Comparison of ENCODE assay signal across 8 cellular contexts in the genomic region with DNA sequence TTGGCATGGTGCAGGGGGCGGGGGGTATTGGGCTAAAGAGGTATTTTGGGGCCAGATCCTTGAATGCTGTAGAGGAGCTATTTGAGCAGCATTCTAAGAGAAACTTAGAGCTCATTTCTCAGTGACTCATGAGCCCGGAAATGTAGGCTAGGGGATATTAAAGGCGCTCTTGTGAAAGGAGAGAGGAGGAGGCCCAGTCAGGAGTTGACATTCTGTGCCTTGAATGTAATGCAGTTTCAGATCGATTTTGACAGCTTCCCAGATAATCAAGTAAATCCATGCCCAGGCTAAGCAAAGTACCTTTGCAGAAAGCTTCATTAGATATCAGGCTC. TPM values are rescaled to one million over a fixed set of nuclear protein-coding genes. Genes with fewer than 3 reads are reported as not detected.
A peak's percentile ranks its signal among the peaks of the same experiment; 100 is the strongest.
DNase-seq lines count a peak whose midpoint lies in the region; ATAC-seq, FAIRE-seq and TF ChIP-seq lines count a peak whose summit lies in the region.

No MANE protein-coding gene starts in this region.

- H4K20me1 ChIP-seq in GM23248 (ENCODE audit: insufficient read depth): peaks cover 13% of the 10 kb centered on the region

- H3K36me3 Mint-ChIP-seq in CD4-positive, alpha-beta memory T cell: peaks cover 0 to 15% of the 10 kb centered on the region in 2 donors

- H3K27ac ChIP-seq in CD4-positive, alpha-beta memory T cell (ENCODE audit: low read depth, low read length): peak overlapping the region; percentile 80
- H3K27ac ChIP-seq in GM23248: peak overlapping the region; percentile 86
- peak overlapping the region; percentile 91 for H3K27ac ChIP-seq in RWPE2 (ENCODE audit: poor library complexity, severe bottlenecking)
- peak overlapping the region; percentile 79 for H3K27ac ChIP-seq in brain microvascular endothelial cell
- peak overlapping the region; percentile 85 to 90 for H3K27ac ChIP-seq in kidney (ENCODE audit: low read depth in 2 of 2, low read length in 2 of 2)

- POLR2A ChIA-PET in CD4-positive, alpha-beta memory T cell (lab: Charles Lee; ENCODE audit: partially characterized antibody): interaction anchor here (0.6 to 5.2 kb wide), 36 partner anchors 10 to 793 kb away, joined by 3 to 89 read pairs (median 6); a partner anchor contains a TSS

- CTCF ChIA-PET in CD4-positive, alpha-beta memory T cell (lab: Charles Lee; ENCODE audit: partially characterized antibody): interaction anchor here (0.6 to 3.6 kb wide), 35 partner anchors 9 to 555 kb away, joined by 3 to 70 read pairs (median 4); no protein-coding TSS in a partner anchor

- in situ Hi-C loops in GM23248 (cut with MboI): loop anchor here (10.0 kb wide), 1 partner anchor 91 kb away; no protein-coding TSS in a partner anchor
- in situ Hi-C loops in brain microvascular endothelial cell (cut with HindIII; ENCODE audit: low pct_ligation_motif_present, low sequenced_read_pairs): no loop called here

- TF ChIP-seq CTCF in RWPE2 (IDR thresholded peaks at IDR 0.05; ENCODE audit: poor library complexity, severe bottlenecking) (no peak), brain microvascular endothelial cell (IDR thresholded peaks at IDR 0.05; ENCODE audit: low read depth, low read length, missing control alignments) (no peak), kidney (IDR thresholded peaks at IDR 0.05; ENCODE audit: borderline replicate concordance, extremely low read depth, insufficient read depth) (no peak)

- peaks cover 62% of the 10 kb centered on the region for H3K79me2 ChIP-seq in GM23248 (ENCODE audit: insufficient read depth)

- no peaks in the 10 kb centered on the region for H3K27me3 Mint-ChIP-seq in CD4-positive, alpha-beta memory T cell

- no peaks in the 10 kb centered on the region for H3K9me2 ChIP-seq in GM23248 (ENCODE audit: insufficient read depth)

- H3K4me1 ChIP-seq in CD4-positive, alpha-beta memory T cell (ENCODE audit: insufficient read depth, low read length): peaks cover 51% of the 10 kb centered on the region
- H3K4me1 ChIP-seq in GM23248 (ENCODE audit: insufficient read depth) (peaks cover 25% of the 10 kb centered on the region), RWPE2 (ENCODE audit: insufficient read depth, poor library complexity, severe bottlenecking) (peaks cover 28% of the 10 kb centered on the region), kidney (ENCODE audit: control insufficient read depth in 1 of 2, insufficient read depth in 1 of 2, low read depth in 1 of 2, low read length in 2 of 2) (peaks cover 18 to 24% of the 10 kb centered on the region in 2 donors)

- peak overlapping the region; percentile 94 for H3K4me2 ChIP-seq in GM23248 (ENCODE audit: unreplicated experiment)

- H3K4me1 Mint-ChIP-seq in CD4-positive, alpha-beta memory T cell: peaks cover 35 to 58% (median 49%) of the 10 kb centered on the region in 4 donors

- H3K4me3 Mint-ChIP-seq in CD4-positive, alpha-beta memory T cell: peak overlapping the region; percentile 95 to 99 (median 96)

- H2AFZ ChIP-seq in GM23248: peak overlapping the region; percentile 54

- 0% methylated on average over 4 of the region's 4 CpGs for WGBS in GM23248 (ENCODE audit: low coverage in 1 of 2, low lambda C conversion rate in 2 of 2, missing lambda C conversion rate in 2 of 2), 2 experiments

- H3K9ac ChIP-seq in GM23248 (peak overlapping the region; percentile 91), kidney (ENCODE audit: low read length in 2 of 2) (peak overlapping the region; percentile 81 to 96)

- H3K27ac Mint-ChIP-seq in CD4-positive, alpha-beta memory T cell: peak overlapping the region; percentile 89 to 99 (median 96)

- H3F3A ChIP-seq in GM23248 (ENCODE audit: insufficient read depth): 0 out of 2 replicates have a peak, but pooled peaks cover 19% of the 10 kb centered on the region

- H3K27me3 ChIP-seq in CD4-positive, alpha-beta memory T cell (ENCODE audit: insufficient read depth, low read length): no peaks in the 10 kb centered on the region
- H3K27me3 ChIP-seq in GM23248 (replicated peaks; ENCODE audit: insufficient read depth) (no peaks in the 10 kb centered on the region), RWPE2 (ENCODE audit: insufficient read depth, poor library complexity, severe bottlenecking) (no peaks in the 10 kb centered on the region), brain microvascular endothelial cell (replicated peaks) (no peaks in the 10 kb centered on the region)

- no peak for FAIRE-seq in kidney (lab: Jason Lieb, UNC)

- ATAC-seq in RWPE2 (ENCODE audit: low read depth) (peak; percentile 77), HG02840 (IDR thresholded peaks at IDR 0.05; ENCODE audit: low FRiP score, unreplicated experiment) (no peak)

- peak overlapping the region; percentile 86 to 94 for H3K4me3 ChIP-seq in CD4-positive, alpha-beta memory T cell (ENCODE audit: low read length in 2 of 2)
- H3K4me3 ChIP-seq in GM23248 (peak overlapping the region; percentile 93), RWPE2 (ENCODE audit: severe bottlenecking) (peak overlapping the region; percentile 98), brain microvascular endothelial cell (ENCODE audit: low read depth, low read length) (peak overlapping the region; percentile 84), kidney (ENCODE audit: low read length in 2 of 2) (peak overlapping the region; percentile 86 to 89)

- intact Hi-C loops in CD4-positive, alpha-beta memory T cell (cut with micrococcal nuclease): loop anchor here (1.0 to 10.0 kb wide), 6 partner anchors 9 to 487 kb away; a partner anchor contains a TSS
- intact Hi-C loops in kidney (cut with DNase I): no loop called here

- H3K9me3 Mint-ChIP-seq in CD4-positive, alpha-beta memory T cell: peaks cover 0 to 3% (median 0%) of the 10 kb centered on the region in 8 donors

- DNase-seq in CD4-positive, alpha-beta memory T cell: peak; percentile 43 to 73 (median 48)
- DNase-seq in GM23248 (peak; percentile 89), RWPE2 (ENCODE audit: low spot score) (no peak), brain microvascular endothelial cell (peak; percentile 66), kidney (no peak), COR-L47 (lab: John Stamatoyannopoulos, UW) (no peak)
- peak; percentile 30 to 46 for DNase-seq in stimulated activated CD4-positive, alpha-beta T cell treated with anti-CD3 and anti-CD28 coated beads, Interleukin-2, amount 100 ng/mL, for 24 hours

- no peaks in the 10 kb centered on the region for H3K36me3 ChIP-seq in CD4-positive, alpha-beta memory T cell (ENCODE audit: insufficient read depth, low read length)
- H3K36me3 ChIP-seq in GM23248 (ENCODE audit: low read depth): no peaks in the 10 kb centered on the region
- peaks cover 29% of the 10 kb centered on the region for H3K36me3 ChIP-seq in RWPE2 (ENCODE audit: low read depth)
- no peaks in the 10 kb centered on the region for H3K36me3 ChIP-seq in brain microvascular endothelial cell (replicated peaks)
- no peaks in the 10 kb centered on the region for H3K36me3 ChIP-seq in kidney (ENCODE audit: control insufficient read depth in 1 of 2, insufficient read depth in 2 of 2, low read length in 2 of 2)

- no peaks in the 10 kb centered on the region for H3K9me3 ChIP-seq in CD4-positive, alpha-beta memory T cell (ENCODE audit: control insufficient read depth in 1 of 2, low read length in 2 of 2)
- no peaks in the 10 kb centered on the region for H3K9me3 ChIP-seq in GM23248 (ENCODE audit: low read depth)
- no peaks in the 10 kb centered on the region for H3K9me3 ChIP-seq in RWPE2 (ENCODE audit: severe bottlenecking)
- H3K9me3 ChIP-seq in kidney (ENCODE audit: control insufficient read depth in 1 of 2, low read length in 2 of 2): no peaks in the 10 kb centered on the region

RNA-seq across cellular contexts. Expression of a gene that starts 1.4 kb away (rescaled TPM):
- 100 to 1,000 TPM; 112 to 115 TPM for total RNA-seq in CD4-positive, alpha-beta memory T cell
- polyA plus RNA-seq in CD4-positive, alpha-beta memory T cell: 10 to 100 TPM; 80.8 to 88.5 TPM
- total RNA-seq in GM23248 (2014; rRNA removed; shearing (Covaris generic)): 49.1 and 52.1 TPM in 2 replicates
- 22.7 and 23.1 TPM in 2 replicates for polyA plus RNA-seq in GM23248 (2016; fragmentation: Nextera tagmentation; extraction: Ambion mirVana)
- 77.6 TPM for total RNA-seq in kidney
- 39.1 TPM for polyA plus RNA-seq in kidney (ENCODE audit: insufficient read depth, low read depth, low replicate concordance)

Comparison
In these comparisons a context has a peak if more than half of its experiments do, and no peak if none do; other contexts are left out.
1. DNase-seq: peak in CD4-positive, alpha-beta memory T cell (5 of 5), GM23248 (single experiment), brain microvascular endothelial cell (single experiment) and stimulated activated CD4-positive, alpha-beta T cell treated with anti-CD3 and anti-CD28 coated beads, Interleukin-2, amount 100 ng/mL, for 24 hours (2 of 2); none in RWPE2 (single experiment), kidney (single experiment) and COR-L47 (single experiment).
2. Peak in every context shown above with its lines, with median percentiles within 50 percentile points of each other: H3K27ac ChIP-seq and H3K4me3 ChIP-seq.